1 cellular context compared by ENCODE assay signal in genomic region chr3:104291437-104291851, GRCh38.
TF ChIP-seq lines count a peak whose summit lies in the region.

No MANE protein-coding gene starts in this region.

TF ChIP-seq in GM12878, 131 proteins besides CTCF, POLR2A, EP300 and RAD21 (continued from another document):
- TF ChIP-seq ZBTB11 (CRISPR knock-in tag; IDR thresholded peaks at IDR 0.05) (no peak), HCFC1 (IDR thresholded peaks at IDR 0.05; ENCODE audit: low read length) (no peak), RCOR1 (conservative IDR thresholded peaks at IDR 0.05; ENCODE audit: low read depth, low read length) (no peak), CREM (IDR thresholded peaks at IDR 0.05; ENCODE audit: low read depth) (no peak), SP1 (IDR thresholded peaks at IDR 0.05; ENCODE audit: low read depth, low read length) (no peak), TARDBP (IDR thresholded peaks at IDR 0.05; ENCODE audit: borderline replicate concordance) (no peak), KAT2A (conservative IDR thresholded peaks at IDR 0.05; ENCODE audit: control insufficient read depth, low read depth, low read length) (no peak)
